In genomic region chrX:20863649-20864048, GRCh38 we compare ENCODE assay signal across 27 cellular contexts.
"Had no signal": no experiment of that assay in that cellular context is flagged by ENCODE, and none has a peak within 500 bp of the region (broad histone marks: within the 10 kb centered on the region; RNA-seq: fewer than 3 reads in every experiment).

No MANE protein-coding gene starts in this region.

- DNase-seq: cortex of kidney; effector CD8-positive, alpha-beta T cell; foreskin fibroblast; kidney; left cardiac atrium; left ventricle myocardium superior; mesenchymal stem cell; midbrain; nucleus accumbens; pancreas; right cardiac atrium; small intestine; stimulated activated CD4-positive, alpha-beta T cell treated with anti-CD3 and anti-CD28 coated beads, Interleukin-12 subunit alpha, Interleukin-12 subunit beta, amount 100 ng/mL, for 4 hours; stimulated activated naive CD8-positive, alpha-beta T cell treated with anti-CD3 and anti-CD28 coated beads, Interleukin-15, Interleukin-2, amounts not matched to agents 100 U/mL and 50 U/mL, for 24 hours; thyroid gland; uterus had no signal

- ATAC-seq: esophagus mucosa; gastroesophageal sphincter; left cardiac atrium; left ventricle myocardium superior; natural killer cell treated with Interleukin-12 subunit alpha and Interleukin-12 subunit beta and Interleukin-15 and Interleukin-18, amount 100 ng/mL, for 72 hours; pancreas; right cardiac atrium; stimulated activated effector memory CD8-positive, alpha-beta T cell treated with anti-CD3 and anti-CD28 coated beads, Interleukin-12 subunit alpha, Interleukin-12 subunit beta, amount 100 ng/mL, for 72 hours; stimulated activated naive CD8-positive, alpha-beta T cell treated with anti-CD3 and anti-CD28 coated beads, Interleukin-15, Interleukin-2, amounts not matched to agents 100 U/mL and 50 U/mL, for 24 hours had no signal

- H3K27me3 ChIP-seq: gastroesophageal sphincter, hepatocyte, neural progenitor cell, pancreas, suprapubic skin, thyroid gland, uterus had no signal

- H3K4me1 ChIP-seq: gastroesophageal sphincter, neural progenitor cell, pancreas, suprapubic skin, thyroid gland, uterus had no signal

- H3K4me2 ChIP-seq: hepatocyte, neural progenitor cell had no signal

- H3K27ac ChIP-seq: dorsolateral prefrontal cortex, gastroesophageal sphincter, hepatocyte, neural progenitor cell, pancreas, suprapubic skin, thyroid gland, uterus had no signal

- H3K79me2 ChIP-seq: hepatocyte had no signal

- H3K36me3 ChIP-seq: gastroesophageal sphincter, neural progenitor cell, pancreas, suprapubic skin, thyroid gland, uterus had no signal

- H3K4me3 ChIP-seq: dorsolateral prefrontal cortex, gastroesophageal sphincter, hepatocyte, lung, neural progenitor cell, pancreas, suprapubic skin, thyroid gland, uterus had no signal

- H3K9ac ChIP-seq: neural progenitor cell had no signal

- H3K4me1 Mint-ChIP-seq: neural progenitor cell; stimulated activated effector memory CD8-positive, alpha-beta T cell treated with anti-CD3 and anti-CD28 coated beads, Interleukin-12 subunit alpha, Interleukin-12 subunit beta, amount 100 ng/mL, for 72 hours had no signal

- H3K36me3 Mint-ChIP-seq: natural killer cell treated with Interleukin-12 subunit alpha and Interleukin-12 subunit beta and Interleukin-15 and Interleukin-18, amount 100 ng/mL, for 72 hours; neural progenitor cell; stimulated activated effector memory CD8-positive, alpha-beta T cell treated with anti-CD3 and anti-CD28 coated beads, Interleukin-12 subunit alpha, Interleukin-12 subunit beta, amount 100 ng/mL, for 72 hours; type B pancreatic cell had no signal

- H3K9me3 ChIP-seq: pancreas, suprapubic skin, thyroid gland had no signal

- H3K27me3 Mint-ChIP-seq: natural killer cell treated with Interleukin-12 subunit alpha and Interleukin-12 subunit beta and Interleukin-15 and Interleukin-18, amount 100 ng/mL, for 72 hours; progenitor cell of endocrine pancreas; type B pancreatic cell had no signal

- H2AFZ ChIP-seq: hepatocyte, neural progenitor cell had no signal

- H3K4me3 Mint-ChIP-seq: natural killer cell treated with Interleukin-12 subunit alpha and Interleukin-12 subunit beta and Interleukin-15 and Interleukin-18, amount 100 ng/mL, for 72 hours; neural progenitor cell; stimulated activated effector memory CD8-positive, alpha-beta T cell treated with anti-CD3 and anti-CD28 coated beads, Interleukin-12 subunit alpha, Interleukin-12 subunit beta, amount 100 ng/mL, for 72 hours; type B pancreatic cell had no signal

- H3K27ac Mint-ChIP-seq: natural killer cell treated with Interleukin-12 subunit alpha and Interleukin-12 subunit beta and Interleukin-15 and Interleukin-18, amount 100 ng/mL, for 72 hours; neural progenitor cell; progenitor cell of endocrine pancreas; stimulated activated effector memory CD8-positive, alpha-beta T cell treated with anti-CD3 and anti-CD28 coated beads, Interleukin-12 subunit alpha, Interleukin-12 subunit beta, amount 100 ng/mL, for 72 hours; type B pancreatic cell had no signal
